Comparison of ENCODE assay signal across 18 cellular contexts in the genomic region with DNA sequence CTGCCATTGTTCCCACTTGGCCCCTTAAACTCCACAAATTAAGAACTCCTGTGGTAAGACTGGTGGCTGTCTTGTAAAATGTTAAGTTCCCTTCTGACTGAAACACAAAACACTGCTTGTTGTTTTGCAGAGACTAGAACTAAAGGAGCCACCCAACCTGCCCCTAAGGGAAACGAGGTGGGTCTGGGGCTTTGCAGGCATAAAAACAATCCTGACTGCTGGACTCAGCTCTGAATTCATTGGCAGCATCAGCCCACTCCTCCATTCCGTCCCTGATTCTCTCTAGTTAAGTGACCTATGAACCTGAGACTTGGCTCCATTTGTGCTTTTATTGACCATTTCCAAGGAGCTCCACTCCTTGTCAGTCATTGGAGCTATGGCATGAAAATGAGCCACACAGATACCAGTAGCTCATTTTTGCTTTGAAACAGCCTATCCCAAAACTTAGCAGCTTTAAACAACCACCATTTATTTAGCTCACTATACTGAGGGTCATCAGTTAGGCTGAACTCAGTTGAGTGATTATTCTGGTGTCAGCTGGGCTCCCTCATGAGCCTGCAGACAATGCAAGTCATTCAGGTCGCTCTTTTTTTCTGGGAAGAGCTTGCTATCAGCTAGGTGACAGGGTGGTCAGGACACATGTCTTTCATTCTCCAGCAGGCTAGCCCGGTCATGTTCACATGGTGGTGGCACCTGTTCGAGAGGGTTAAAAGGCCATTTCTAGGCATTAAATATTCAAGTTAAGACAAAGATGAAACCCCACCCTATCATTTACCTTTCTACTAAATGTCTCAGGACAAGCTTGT.
"Had no signal": no experiment of that assay in that cellular context is flagged by ENCODE, and none has a peak within 500 bp of the region (broad histone marks: within the 10 kb centered on the region; RNA-seq: fewer than 3 reads in every experiment).

No MANE protein-coding gene starts in this region.

- H3K9me3 ChIP-seq: neutrophil, testis, tibial nerve had no signal

- H3K27ac ChIP-seq: foreskin keratinocyte, neutrophil, testis, tibial nerve had no signal

- DNase-seq: cerebellar nuclear complex; effector memory CD8-positive, alpha-beta T cell; erythroblast; head of caudate nucleus; hippocampal formation; mammary epithelial cell; naive B cell; posterior cingulate gyrus; stimulated activated CD4-positive, alpha-beta T cell treated with anti-CD3 and anti-CD28 coated beads, Interleukin-2, amount 100 ng/mL, for 24 hours; stimulated activated CD4-positive, alpha-beta T cell treated with anti-CD3 and anti-CD28 coated beads, Interleukin-4, amount 100 ng/mL, for 4 hours; stimulated activated naive B cell treated with anti-CD40 and anti-IgM and Interleukin-4, amounts not matched to agents 10 μg/mL and 1 μg/mL and 100 μg/mL, for 72 hours; stimulated activated naive CD8-positive, alpha-beta T cell treated with anti-CD3 and anti-CD28 coated beads, Interleukin-15, amount 100 ng/mL, for 72 hours; testis had no signal

- H3K27me3 Mint-ChIP-seq: dendritic cell treated with granulocyte-macrophage colony-stimulating factor and Interleukin-4, amounts not matched to agents 40 ng/mL and 50 ng/mL, for 4 days; stimulated activated naive CD8-positive, alpha-beta T cell treated with anti-CD3 and anti-CD28 coated beads, Interleukin-15, amount 100 ng/mL, for 72 hours had no signal

- H3K27ac Mint-ChIP-seq: dendritic cell treated with granulocyte-macrophage colony-stimulating factor and Interleukin-4, amounts not matched to agents 40 ng/mL and 50 ng/mL, for 4 days; effector memory CD8-positive, alpha-beta T cell; naive B cell; nephron; stimulated activated naive B cell treated with anti-CD40 and anti-IgM and Interleukin-4, amounts not matched to agents 10 μg/mL and 1 μg/mL and 100 μg/mL, for 72 hours had no signal

- H3K27me3 ChIP-seq: neutrophil, testis, tibial nerve had no signal

- H3K4me1 Mint-ChIP-seq: naive B cell; stimulated activated naive CD8-positive, alpha-beta T cell treated with anti-CD3 and anti-CD28 coated beads, Interleukin-15, amount 100 ng/mL, for 72 hours had no signal

- H3K4me3 ChIP-seq: testis, tibial nerve had no signal

- H3K36me3 Mint-ChIP-seq: naive B cell; stimulated activated naive B cell treated with anti-CD40 and anti-IgM and Interleukin-4, amounts not matched to agents 10 μg/mL and 1 μg/mL and 100 μg/mL, for 72 hours had no signal

- H3K36me3 ChIP-seq: neutrophil, tibial nerve had no signal

- H3K4me1 ChIP-seq: foreskin keratinocyte had no signal

- H3K4me3 Mint-ChIP-seq: dendritic cell treated with granulocyte-macrophage colony-stimulating factor and Interleukin-4, amounts not matched to agents 40 ng/mL and 50 ng/mL, for 4 days; effector memory CD8-positive, alpha-beta T cell; naive B cell; nephron; stimulated activated naive B cell treated with anti-CD40 and anti-IgM and Interleukin-4, amounts not matched to agents 10 μg/mL and 1 μg/mL and 100 μg/mL, for 72 hours; stimulated activated naive CD8-positive, alpha-beta T cell treated with anti-CD3 and anti-CD28 coated beads, Interleukin-15, amount 100 ng/mL, for 72 hours had no signal

- H3K9me3 Mint-ChIP-seq: dendritic cell treated with granulocyte-macrophage colony-stimulating factor and Interleukin-4, amounts not matched to agents 40 ng/mL and 50 ng/mL, for 4 days; effector memory CD8-positive, alpha-beta T cell; naive B cell; nephron; stimulated activated naive B cell treated with anti-CD40 and anti-IgM and Interleukin-4, amounts not matched to agents 10 μg/mL and 1 μg/mL and 100 μg/mL, for 72 hours; stimulated activated naive CD8-positive, alpha-beta T cell treated with anti-CD3 and anti-CD28 coated beads, Interleukin-15, amount 100 ng/mL, for 72 hours had no signal
